Comparison of ENCODE assay signal across 8 cellular contexts in genomic region chr7:74206052-74206451, GRCh38. TPM values are rescaled to one million over a fixed set of nuclear protein-coding genes. Genes with fewer than 3 reads are reported as not detected.
DNase-seq lines count a peak whose midpoint lies in the region; ATAC-seq and TF ChIP-seq lines count a peak whose summit lies in the region.
"Not testable (repeated sequence)": the region's sequence is repeated elsewhere in the genome, so short reads cannot be mapped to it uniquely, and the experiment has no call there.
"Had no signal": no experiment of that assay in that cellular context is flagged by ENCODE, and none has a peak within 500 bp of the region (broad histone marks: within the 10 kb centered on the region; RNA-seq: fewer than 3 reads in every experiment).

No MANE protein-coding gene starts in this region.

- not testable (repeated sequence) for TF ChIP-seq POLR2A in spleen (IDR thresholded peaks at IDR 0.05)

- peaks cover 28 to 42% (median 32%) of the 10 kb centered on the region in 3 donors for H3K4me1 Mint-ChIP-seq in IgD-negative memory B cell
- not testable (repeated sequence) for H3K4me1 Mint-ChIP-seq in activated T-helper 17 cell treated with anti-CD3 and anti-CD28 coated beads, Interleukin-2, amount 50 U/mL, for 72 hours
- H3K4me1 Mint-ChIP-seq in natural killer cell: peaks cover 22 to 40% of the 10 kb centered on the region in 2 donors

- peaks cover 14% of the 10 kb centered on the region; the same call in 1 of the 2 replicates for H3F3A ChIP-seq in PC-9 (ENCODE audit: insufficient read depth, low read depth)

- BruUV-seq in PC-9 (replicated peaks; lab: Mats Ljungman, UMichigan): not testable (repeated sequence)

- not testable (repeated sequence) for TF ChIP-seq CTCF in PC-9 (conservative IDR thresholded peaks at IDR 0.05); colonic mucosa (IDR thresholded peaks at IDR 0.05); natural killer cell (IDR thresholded peaks at IDR 0.05); spleen (IDR thresholded peaks at IDR 0.05 in 8 of 11, conservative IDR thresholded peaks at IDR 0.05 in 3 of 11)

- not testable (repeated sequence) for H3K79me2 ChIP-seq in PC-9 (ENCODE audit: low read depth)

- POLR2A ChIA-PET in PC-9 (lab: Charles Lee; ENCODE audit: unreplicated experiment): not testable (repeated sequence)

- H3K36me3 Mint-ChIP-seq in IgD-negative memory B cell; activated T-helper 17 cell treated with anti-CD3 and anti-CD28 coated beads, Interleukin-2, amount 50 U/mL, for 72 hours (ENCODE audit: low read depth); natural killer cell: not testable (repeated sequence)

- H3K9me2 ChIP-seq in PC-9 (ENCODE audit: insufficient read depth): not testable (repeated sequence)

- intact Hi-C loops in PC-9 (cut with micrococcal nuclease; ENCODE audit: unreplicated experiment) (loop anchor here (1.0 to 5.0 kb wide), 3 partner anchors 187 to 339 kb away; no protein-coding TSS in a partner anchor), colonic mucosa (cut with DNase I) (loop anchor here (2.0 kb wide), 1 partner anchor 195 kb away; no protein-coding TSS in a partner anchor), natural killer cell (cut with micrococcal nuclease) (loop anchor here (1.0 to 5.0 kb wide), 2 partner anchors 48 to 139 kb away; partner anchors contain the start of gene RFC2), spleen (cut with DNase I; ENCODE audit: low total_unique reads) (loop anchor here (5.0 to 10.0 kb wide), 2 partner anchors 79 to 139 kb away; partner anchors contain the start of gene CLIP2)

- not testable (repeated sequence) for H4K20me1 ChIP-seq in BLaER1 treated with 17β-estradiol and CSF1 and Interleukin-3, amounts not matched to agents 10 nM and 100 nM; PC-9 (ENCODE audit: insufficient read depth)

- not testable (repeated sequence) for H2AFZ ChIP-seq in PC-9

- H3K4me3 Mint-ChIP-seq in IgD-negative memory B cell: peak overlapping the region in 3 of 4 donors; percentile 83 to 97 (median 88)
- peak overlapping the region; percentile 62 for H3K4me3 Mint-ChIP-seq in activated T-helper 17 cell treated with anti-CD3 and anti-CD28 coated beads, Interleukin-2, amount 50 U/mL, for 72 hours
- H3K4me3 Mint-ChIP-seq in natural killer cell: peak overlapping the region; percentile 60

- H3K36me3 ChIP-seq in BLaER1 treated with 17β-estradiol and CSF1 and Interleukin-3, amounts not matched to agents 10 nM and 100 nM; PC-9 (ENCODE audit: low read depth); colonic mucosa; spleen: not testable (repeated sequence)

- not testable (repeated sequence) for H3K27me3 Mint-ChIP-seq in IgD-negative memory B cell; activated T-helper 17 cell treated with anti-CD3 and anti-CD28 coated beads, Interleukin-2, amount 50 U/mL, for 72 hours; natural killer cell (ENCODE audit: low read depth in 2 of 2)

- peak overlapping the region; percentile 4 to 77 (median 43); a peak in 18 of 22 replicates for H3K4me2 ChIP-seq in BLaER1 treated with 17β-estradiol and CSF1 and Interleukin-3, amounts not matched to agents 10 nM and 100 nM
- peak overlapping the region; percentile 62; the same call in 1 of the 2 replicates for H3K4me2 ChIP-seq in PC-9

- not testable (repeated sequence) for H3K27me3 ChIP-seq in BLaER1 treated with 17β-estradiol and CSF1 and Interleukin-3, amounts not matched to agents 10 nM and 100 nM; PC-9 (ENCODE audit: insufficient read depth, low read depth); colonic mucosa; spleen (replicated peaks in 1 of 7)

- peak overlapping the region in 1 of 11 experiments; percentile 31; a peak in 2 of 22 replicates for H3K9ac ChIP-seq in BLaER1 treated with 17β-estradiol and CSF1 and Interleukin-3, amounts not matched to agents 10 nM and 100 nM
- H3K9ac ChIP-seq in colonic mucosa (ENCODE audit: low read depth in 2 of 2, low read length in 2 of 2): not testable (repeated sequence)

- peak overlapping the region in 2 of 3 donors; percentile 90 to 92 for H3K27ac Mint-ChIP-seq in IgD-negative memory B cell
- H3K27ac Mint-ChIP-seq in activated T-helper 17 cell treated with anti-CD3 and anti-CD28 coated beads, Interleukin-2, amount 50 U/mL, for 72 hours; natural killer cell: not testable (repeated sequence)

- CTCF ChIA-PET in PC-9 (lab: Charles Lee): interaction anchor here (0.5 to 3.0 kb wide), 9 partner anchors 16 to 403 kb away, joined by 3 to 56 read pairs (median 4); no protein-coding TSS in a partner anchor

- H3K27ac ChIP-seq in BLaER1 treated with 17β-estradiol and CSF1 and Interleukin-3, amounts not matched to agents 10 nM and 100 nM; PC-9; colonic mucosa; spleen: not testable (repeated sequence)

- H3K4me1 ChIP-seq in BLaER1 treated with 17β-estradiol and CSF1 and Interleukin-3, amounts not matched to agents 10 nM and 100 nM: peaks cover 51 to 70% (median 64%) of the 10 kb centered on the region in 10 experiments
- peaks cover 14% of the 10 kb centered on the region for H3K4me1 ChIP-seq in PC-9 (replicated peaks; ENCODE audit: insufficient read depth)
- H3K4me1 ChIP-seq in colonic mucosa: not testable (repeated sequence)
- H3K4me1 ChIP-seq in spleen: peaks cover 6 to 76% (median 43%) of the 10 kb centered on the region in 6 donors

- not testable (repeated sequence) for H3K9me3 ChIP-seq in BLaER1 treated with 17β-estradiol and CSF1 and Interleukin-3, amounts not matched to agents 10 nM and 100 nM (replicated peaks in 1 of 11); PC-9 (ENCODE audit: insufficient read depth, low read depth); colonic mucosa; spleen

- H3K4me3 ChIP-seq in BLaER1 treated with 17β-estradiol and CSF1 and Interleukin-3, amounts not matched to agents 10 nM and 100 nM; PC-9; spleen: not testable (repeated sequence)
- H3K4me3 ChIP-seq in colonic mucosa: peak overlapping the region; percentile 1

- not testable (repeated sequence) for DNase-seq in PC-9, colonic mucosa, natural killer cell
- peak; percentile 51 for DNase-seq in spleen

- ATAC-seq in activated T-helper 17 cell treated with anti-CD3 and anti-CD28 coated beads, Interleukin-2, amount 50 U/mL, for 72 hours (replicated peaks); natural killer cell: not testable (repeated sequence)

- 69 to 88% (median 81%) methylated on average over 10 of the region's 10 CpGs for WGBS in spleen, 5 donors

- H3K9me3 Mint-ChIP-seq in IgD-negative memory B cell; activated T-helper 17 cell treated with anti-CD3 and anti-CD28 coated beads, Interleukin-2, amount 50 U/mL, for 72 hours; natural killer cell: not testable (repeated sequence)

RNA-seq across cellular contexts. Expression of gene LAT2, which starts 3.8 kb away (rescaled TPM):
- 383 TPM for polyA plus RNA-seq in IgD-negative memory B cell
- total RNA-seq in PC-9 (2021): 1.8 and 3.5 TPM in 2 replicates
- total RNA-seq in activated T-helper 17 cell treated with anti-CD3 and anti-CD28 coated beads, Interleukin-2, amount 50 U/mL, for 72 hours: 10 to 100 TPM in 1 of 2 donors, 1 to 10 TPM in 1; 6.5 to 11.3 TPM
- total RNA-seq in colonic mucosa: 1 to 10 TPM; 3.5 to 4.0 TPM
- 100 to 1,000 TPM; 124 to 163 (median 145) TPM for total RNA-seq in natural killer cell
- 100 to 1,000 TPM in 1 of 7 donors, 10 to 100 TPM in 6; 58.9 to 100 (median 76.4) TPM for total RNA-seq in spleen
- 100 to 1,000 TPM; 108 to 130 (median 127) TPM for polyA plus RNA-seq in spleen
- total RNA-seq: G401 had no signal

RNA-seq across cellular contexts. Expression of gene EIF4H, which starts 31.9 kb away (rescaled TPM):
- polyA plus RNA-seq in IgD-negative memory B cell: 197 TPM
- total RNA-seq in PC-9 (2021): 315 and 459 TPM in 2 replicates
- total RNA-seq in activated T-helper 17 cell treated with anti-CD3 and anti-CD28 coated beads, Interleukin-2, amount 50 U/mL, for 72 hours: 100 to 1,000 TPM; 365 to 426 TPM
- total RNA-seq in colonic mucosa: 100 to 1,000 TPM; 297 to 302 TPM
- total RNA-seq in natural killer cell: 100 to 1,000 TPM; 286 to 294 (median 294) TPM
- total RNA-seq in spleen: 100 to 1,000 TPM; 179 to 224 (median 197) TPM
- 100 to 1,000 TPM in 1 of 3 donors, 10 to 100 TPM in 2; 75.5 to 133 (median 98.4) TPM for polyA plus RNA-seq in spleen

RNA-seq across cellular contexts. Expression of gene RFC2, which starts 48.1 kb away (rescaled TPM):
- polyA plus RNA-seq in IgD-negative memory B cell (46.6 TPM), spleen (10 to 100 TPM; 17.0 to 25.0 (median 23.2) TPM)
- total RNA-seq in PC-9 (2021) (65.5 and 75.7 TPM in 2 replicates), colonic mucosa (10 to 100 TPM; 18.5 to 43.8 TPM), natural killer cell (10 to 100 TPM; 16.9 to 26.5 (median 20.5) TPM), spleen (10 to 100 TPM in 6 of 7 donors, 1 to 10 TPM in 1; 7.5 to 24.7 (median 19.0) TPM)
- 100 to 1,000 TPM in 1 of 2 donors, 10 to 100 TPM in 1; 62.2 to 100 TPM for total RNA-seq in activated T-helper 17 cell treated with anti-CD3 and anti-CD28 coated beads, Interleukin-2, amount 50 U/mL, for 72 hours

Comparison
In these comparisons a context has a peak if more than half of its experiments do, and no peak if none do; other contexts are left out.
1. RNA of gene LAT2, which starts 3.8 kb away (total RNA-seq): 124 to 163 TPM in natural killer cell and 58.9 to 100 TPM in spleen; 6.5 to 11.3 TPM in activated T-helper 17 cell treated with anti-CD3 and anti-CD28 coated beads, Interleukin-2, amount 50 U/mL, for 72 hours, 3.5 to 4.0 TPM in colonic mucosa and 1.8 to 3.5 TPM in PC-9; every median in the first group is over 4 times any median in the second.
2. Peak in every context shown above with its lines, with median percentiles within 50 percentile points of each other: H3K4me3 Mint-ChIP-seq.